Comparison of ENCODE assay signal across 10 cellular contexts in the genomic region with DNA sequence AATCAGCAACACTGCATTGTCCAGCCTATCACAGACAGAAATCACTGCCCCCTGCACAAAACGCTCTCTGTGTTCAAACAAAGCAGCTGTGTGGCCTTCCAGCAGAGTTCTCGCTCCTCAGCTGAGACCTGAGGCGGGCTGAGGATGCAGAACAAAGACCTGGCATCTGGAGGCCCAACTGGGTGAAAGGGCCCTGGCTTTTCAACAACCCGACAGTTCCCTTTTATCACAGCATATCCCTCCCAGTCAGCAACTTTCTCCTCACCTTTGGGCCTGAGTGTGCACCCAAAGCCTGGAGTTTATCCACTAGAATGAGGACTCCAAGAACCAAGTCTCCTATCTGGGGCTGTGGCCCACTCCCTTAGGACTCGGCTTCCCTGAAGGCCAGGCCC. TPM values are rescaled to one million over a fixed set of nuclear protein-coding genes. Genes with fewer than 3 reads are reported as not detected.
DNase-seq lines count a peak whose midpoint lies in the region; ATAC-seq and TF ChIP-seq lines count a peak whose summit lies in the region.
"Had no signal": no experiment of that assay in that cellular context is flagged by ENCODE, and none has a peak within 500 bp of the region (broad histone marks: within the 10 kb centered on the region; RNA-seq: fewer than 3 reads in every experiment).

No MANE protein-coding gene starts in this region.

- H3K4me1 ChIP-seq in BE2C (peaks cover 13% of the 10 kb centered on the region), hepatocyte (ENCODE audit: insufficient read depth) (peaks cover 47% of the 10 kb centered on the region)

- peak overlapping the region; percentile 24 for H3K4me3 ChIP-seq in BE2C (ENCODE audit: low read depth, low read length)
- no peak overlapping the region for H3K4me3 ChIP-seq in hepatocyte

- no peak for ATAC-seq in GM18858 (IDR thresholded peaks at IDR 0.05; ENCODE audit: unreplicated experiment)
- ATAC-seq: natural killer cell treated with Interleukin-12 subunit alpha and Interleukin-12 subunit beta and Interleukin-15 and Interleukin-18, amount 100 ng/mL, for 72 hours had no signal

- intact Hi-C loops in posterior cingulate gyrus (cut with DNase I): no loop called here
- intact Hi-C loops in activated T-helper 2 cell treated with anti-CD3 and anti-CD28 coated beads, Interferon-gamma antibody, Interleukin-2, Interleukin-4, amounts not matched to agents 10 μg/mL and 5 μg/mL and 100 μg/mL, durations not matched to agents 14 hours and 24 hours and 36 hours (cut with micrococcal nuclease): no loop called here

- peak overlapping the region; percentile 65 for H3K4me2 ChIP-seq in hepatocyte

- TF ChIP-seq CTCF in BE2C (IDR thresholded peaks at IDR 0.05; ENCODE audit: low read depth, low read length) (no peak), hepatocyte (IDR thresholded peaks at IDR 0.05; ENCODE audit: poor library complexity) (no peak), GM10248 (IDR thresholded peaks at IDR 0.05; ENCODE audit: control extremely low read depth, extremely low read depth, low read depth, missing control alignments) (no peak)

- no peaks in the 10 kb centered on the region for H3K9me3 Mint-ChIP-seq in activated T-helper 2 cell treated with anti-CD3 and anti-CD28 coated beads, Interferon-gamma antibody, Interleukin-2, Interleukin-4, amounts not matched to agents 10 μg/mL and 5 μg/mL and 100 μg/mL, durations not matched to agents 14 hours and 24 hours and 36 hours
- H3K9me3 Mint-ChIP-seq: activated T-cell treated with anti-CD3 and anti-CD28 coated beads, Interleukin-2, amount 50 U/mL, for 24 hours; natural killer cell treated with Interleukin-12 subunit alpha and Interleukin-12 subunit beta and Interleukin-15 and Interleukin-18, amount 100 ng/mL, for 72 hours had no signal

- no peak overlapping the region for H3K4me3 Mint-ChIP-seq in activated T-helper 2 cell treated with anti-CD3 and anti-CD28 coated beads, Interferon-gamma antibody, Interleukin-2, Interleukin-4, amounts not matched to agents 10 μg/mL and 5 μg/mL and 100 μg/mL, durations not matched to agents 14 hours and 24 hours and 36 hours (ENCODE audit: low read depth)
- H3K4me3 Mint-ChIP-seq: activated T-cell treated with anti-CD3 and anti-CD28 coated beads, Interleukin-2, amount 50 U/mL, for 24 hours; natural killer cell treated with Interleukin-12 subunit alpha and Interleukin-12 subunit beta and Interleukin-15 and Interleukin-18, amount 100 ng/mL, for 72 hours had no signal

- POLR2A ChIA-PET in GM10248 (lab: Yijun Ruan, JAX): no interaction called here

- H3K27ac ChIP-seq in hepatocyte: peak overlapping the region; percentile 83

- no peaks in the 10 kb centered on the region for H3K27me3 Mint-ChIP-seq in activated T-helper 2 cell treated with anti-CD3 and anti-CD28 coated beads, Interferon-gamma antibody, Interleukin-2, Interleukin-4, amounts not matched to agents 10 μg/mL and 5 μg/mL and 100 μg/mL, durations not matched to agents 14 hours and 24 hours and 36 hours (ENCODE audit: low read depth)

- H4K20me1 ChIP-seq in hepatocyte (ENCODE audit: insufficient read depth, poor library complexity, severe bottlenecking): no peaks in the 10 kb centered on the region

- H3K36me3 ChIP-seq in BE2C: no peaks in the 10 kb centered on the region
- H3K36me3 ChIP-seq in hepatocyte (replicated peaks; ENCODE audit: insufficient read depth, low read depth): no peaks in the 10 kb centered on the region

- H3K9me3 ChIP-seq in BE2C (no peaks in the 10 kb centered on the region), hepatocyte (ENCODE audit: low read depth) (no peaks in the 10 kb centered on the region)

- H3K4me1 Mint-ChIP-seq in activated T-helper 2 cell treated with anti-CD3 and anti-CD28 coated beads, Interferon-gamma antibody, Interleukin-2, Interleukin-4, amounts not matched to agents 10 μg/mL and 5 μg/mL and 100 μg/mL, durations not matched to agents 14 hours and 24 hours and 36 hours (ENCODE audit: low read depth): peaks cover 7% of the 10 kb centered on the region

- H2AFZ ChIP-seq in hepatocyte: no peak overlapping the region

- DNase-seq in BE2C: no peak
- peak; percentile 64 for DNase-seq in NCI-H69 (lab: John Stamatoyannopoulos, UW)
- DNase-seq in hepatocyte (ENCODE audit: low spot score): no peak
- peak in 7 of 10 donors; percentile 61 to 97 (median 76) for DNase-seq in posterior cingulate gyrus
- DNase-seq in activated T-helper 2 cell treated with anti-CD3 and anti-CD28 coated beads, Interferon-gamma antibody, Interleukin-2, Interleukin-4, amounts not matched to agents 10 μg/mL and 5 μg/mL and 100 μg/mL, durations not matched to agents 14 hours and 24 hours and 36 hours (ENCODE audit: low spot score): no peak
- no peak for DNase-seq in D341Med (ENCODE audit: low spot score)
- DNase-seq in GM10248 (ENCODE audit: extremely low spot score): no peak
- DNase-seq: activated T-cell treated with anti-CD3 and anti-CD28 coated beads, Interleukin-2, amount 50 U/mL, for 24 hours had no signal

- H3K36me3 Mint-ChIP-seq in activated T-helper 2 cell treated with anti-CD3 and anti-CD28 coated beads, Interferon-gamma antibody, Interleukin-2, Interleukin-4, amounts not matched to agents 10 μg/mL and 5 μg/mL and 100 μg/mL, durations not matched to agents 14 hours and 24 hours and 36 hours (ENCODE audit: low read depth): no peaks in the 10 kb centered on the region
- H3K36me3 Mint-ChIP-seq: natural killer cell treated with Interleukin-12 subunit alpha and Interleukin-12 subunit beta and Interleukin-15 and Interleukin-18, amount 100 ng/mL, for 72 hours had no signal

- no peak overlapping the region for H3K27ac Mint-ChIP-seq in activated T-helper 2 cell treated with anti-CD3 and anti-CD28 coated beads, Interferon-gamma antibody, Interleukin-2, Interleukin-4, amounts not matched to agents 10 μg/mL and 5 μg/mL and 100 μg/mL, durations not matched to agents 14 hours and 24 hours and 36 hours
- H3K27ac Mint-ChIP-seq: activated T-cell treated with anti-CD3 and anti-CD28 coated beads, Interleukin-2, amount 50 U/mL, for 24 hours; natural killer cell treated with Interleukin-12 subunit alpha and Interleukin-12 subunit beta and Interleukin-15 and Interleukin-18, amount 100 ng/mL, for 72 hours had no signal

- H3K9me2 ChIP-seq in hepatocyte (replicated peaks; ENCODE audit: insufficient read depth): no peaks in the 10 kb centered on the region

- CTCF ChIA-PET in GM10248 (lab: Yijun Ruan, JAX): interaction anchor here (1.0 to 3.7 kb wide), 5 partner anchors 9 to 108 kb away, joined by 3 to 28 read pairs (median 6); no protein-coding TSS in a partner anchor

- WGBS in hepatocyte (ENCODE audit: low lambda C conversion rate, missing lambda C conversion rate): 47% methylated on average over 5 of the region's 5 CpGs

- H3K79me2 ChIP-seq in hepatocyte: peaks cover 2% of the 10 kb centered on the region

- no peaks in the 10 kb centered on the region for H3K27me3 ChIP-seq in BE2C
- no peaks in the 10 kb centered on the region for H3K27me3 ChIP-seq in hepatocyte

RNA-seq across cellular contexts. Expression of a gene that starts 42.6 kb away (rescaled TPM):
- polyA plus RNA-seq in BE2C (2012; ENCODE audit: insufficient read depth, insufficient read length, low read depth): not detected
- total RNA-seq in hepatocyte: not detected in 2 replicates
- polyA plus RNA-seq in hepatocyte: not detected in 2 replicates
- total RNA-seq in activated T-helper 2 cell treated with anti-CD3 and anti-CD28 coated beads, Interferon-gamma antibody, Interleukin-2, Interleukin-4, amounts not matched to agents 10 μg/mL and 5 μg/mL and 100 μg/mL, durations not matched to agents 14 hours and 24 hours and 36 hours: not detected in 2 replicates
- total RNA-seq: natural killer cell treated with Interleukin-12 subunit alpha and Interleukin-12 subunit beta and Interleukin-15 and Interleukin-18, amount 100 ng/mL, for 72 hours had no signal

Comparison
In these comparisons a context has a peak if more than half of its experiments do, and no peak if none do; other contexts are left out.
1. DNase-seq: peak in NCI-H69 (single experiment) and posterior cingulate gyrus (7 of 10); none in BE2C (single experiment), hepatocyte (single experiment), activated T-helper 2 cell treated with anti-CD3 and anti-CD28 coated beads, Interferon-gamma antibody, Interleukin-2, Interleukin-4, amounts not matched to agents 10 μg/mL and 5 μg/mL and 100 μg/mL, durations not matched to agents 14 hours and 24 hours and 36 hours (single experiment), D341Med (single experiment) and GM10248 (single experiment).